In the genomic region with DNA sequence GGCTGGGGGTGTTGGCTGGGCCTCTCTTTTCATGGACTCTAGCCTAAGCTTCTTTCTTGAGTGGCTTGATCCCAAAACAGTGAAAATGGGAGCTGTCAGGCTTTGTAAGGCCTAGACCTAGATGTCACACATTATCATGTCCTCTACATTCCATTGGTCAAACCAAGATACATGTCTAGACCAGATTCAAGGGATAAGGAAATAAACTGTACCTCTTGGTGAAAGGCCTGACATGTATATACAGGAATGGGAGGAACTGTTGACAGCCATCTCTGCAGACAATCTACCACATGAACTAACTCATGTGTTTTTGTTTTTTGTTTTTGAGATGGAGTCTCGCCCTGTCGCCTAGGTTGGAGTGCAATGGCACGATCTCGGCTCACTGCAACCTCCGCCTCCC, we compare ENCODE assay signal across 16 cellular contexts.
"Had no signal": no experiment of that assay in that cellular context is flagged by ENCODE, and none has a peak within 500 bp of the region (broad histone marks: within the 10 kb centered on the region; RNA-seq: fewer than 3 reads in every experiment).

No MANE protein-coding gene starts in this region.

- H3K27me3 ChIP-seq: MG63 had no signal

- H3K9ac ChIP-seq: SK-N-SH had no signal

- H3K9me3 ChIP-seq: MG63, SK-N-SH had no signal

- H3K4me2 ChIP-seq: SK-N-SH had no signal

- DNase-seq: MG63, NCI-H1092, NCI-H1436, NCI-H187, NCI-H2029, NCI-H2081 treated with DMSO at 0.1 percent for 48 hours, NCI-H2171, NCI-H226, NCI-H446, NCI-H510A, NCI-H524 treated with DMSO at 0.1 percent for 48 hours, NCI-H69, NCI-H774, SHP77, SK-N-SH had no signal

- H3K4me3 ChIP-seq: MG63 had no signal

- H3K36me3 ChIP-seq: MG63 had no signal

- H3K27ac ChIP-seq: RWPE1 had no signal
